12 cellular contexts compared by ENCODE assay signal in the genomic region with DNA sequence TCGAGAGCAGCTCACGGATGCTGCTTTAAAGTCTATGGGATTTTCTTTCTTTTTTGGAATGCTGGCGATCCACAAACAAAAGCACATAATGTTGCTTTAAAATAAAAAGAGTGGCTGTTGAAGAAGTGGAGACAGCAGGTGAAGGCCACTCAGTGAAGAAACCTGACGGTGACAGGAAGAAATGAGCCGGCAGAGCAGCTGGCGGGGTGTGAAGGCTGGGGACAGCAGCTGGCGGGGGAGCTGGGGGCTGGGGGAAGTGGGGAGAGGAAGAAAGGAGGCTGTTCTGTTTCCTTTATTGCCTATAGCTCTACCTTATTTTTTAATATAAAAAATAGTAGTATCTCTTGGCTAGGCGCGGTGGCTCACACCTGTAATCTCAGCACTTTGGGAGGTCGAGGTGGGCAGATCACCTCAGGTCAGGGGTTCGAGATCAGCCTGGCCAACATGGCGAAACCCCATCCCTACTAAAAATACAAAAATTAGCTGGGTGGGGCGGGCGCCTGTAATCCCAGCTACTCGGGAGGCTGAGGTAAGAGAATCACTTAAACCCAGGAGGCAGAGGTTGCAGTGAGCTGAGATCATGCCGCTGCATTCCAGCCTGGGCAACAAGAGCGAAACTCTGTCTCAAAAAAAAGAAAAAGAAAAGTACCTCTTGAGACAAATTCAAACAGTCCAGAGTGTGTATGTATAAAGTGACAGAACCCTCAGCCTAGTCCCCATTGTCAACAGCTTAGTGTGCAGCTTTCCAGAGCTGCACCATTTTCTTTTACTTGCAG. TPM values are rescaled to one million over a fixed set of nuclear protein-coding genes. Genes with fewer than 3 reads are reported as not detected.
DNase-seq lines count a peak whose midpoint lies in the region; ATAC-seq and TF ChIP-seq lines count a peak whose summit lies in the region.
"Had no signal": no experiment of that assay in that cellular context is flagged by ENCODE, and none has a peak within 500 bp of the region (broad histone marks: within the 10 kb centered on the region; RNA-seq: fewer than 3 reads in every experiment).

No MANE protein-coding gene starts in this region.

- H3K27me3 Mint-ChIP-seq in activated T-helper 1 cell treated with anti-CD3 and anti-CD28 coated beads, Interleukin-12 subunit alpha, Interleukin-12 subunit beta, Interleukin-2, Interleukin-4 antibody, amounts not matched to agents 30 ng/mL and 10 ng/mL and 1 ng/mL, durations not matched to agents 14 hours and 24 hours and 36 hours (ENCODE audit: insufficient read depth) = no peaks in the 10 kb centered on the region
- no peaks in the 10 kb centered on the region for H3K27me3 Mint-ChIP-seq in natural killer cell (ENCODE audit: low read depth in 2 of 2)

- peaks cover 6% of the 10 kb centered on the region for H3K36me3 Mint-ChIP-seq in activated T-helper 1 cell treated with anti-CD3 and anti-CD28 coated beads, Interleukin-12 subunit alpha, Interleukin-12 subunit beta, Interleukin-2, Interleukin-4 antibody, amounts not matched to agents 30 ng/mL and 10 ng/mL and 1 ng/mL, durations not matched to agents 14 hours and 24 hours and 36 hours (ENCODE audit: low read depth)
- no peaks in the 10 kb centered on the region for H3K36me3 Mint-ChIP-seq in natural killer cell

- no peak for TF ChIP-seq CTCF in DND-41 (IDR thresholded peaks at IDR 0.05; ENCODE audit: borderline replicate concordance, extremely low read depth, low read length, poor library complexity, severe bottlenecking)
- TF ChIP-seq CTCF in natural killer cell (IDR thresholded peaks at IDR 0.05) = no peak

- H3K4me3 Mint-ChIP-seq in activated T-helper 1 cell treated with anti-CD3 and anti-CD28 coated beads, Interleukin-12 subunit alpha, Interleukin-12 subunit beta, Interleukin-2, Interleukin-4 antibody, amounts not matched to agents 30 ng/mL and 10 ng/mL and 1 ng/mL, durations not matched to agents 14 hours and 24 hours and 36 hours = peak overlapping the region; percentile 44
- peak overlapping the region; percentile 89 for H3K4me3 Mint-ChIP-seq in natural killer cell

- H3K9me3 Mint-ChIP-seq in activated T-helper 1 cell treated with anti-CD3 and anti-CD28 coated beads, Interleukin-12 subunit alpha, Interleukin-12 subunit beta, Interleukin-2, Interleukin-4 antibody, amounts not matched to agents 30 ng/mL and 10 ng/mL and 1 ng/mL, durations not matched to agents 14 hours and 24 hours and 36 hours = no peaks in the 10 kb centered on the region
- H3K9me3 Mint-ChIP-seq in natural killer cell = no peaks in the 10 kb centered on the region

- peak overlapping the region; percentile 83 for H3K27ac Mint-ChIP-seq in activated T-helper 1 cell treated with anti-CD3 and anti-CD28 coated beads, Interleukin-12 subunit alpha, Interleukin-12 subunit beta, Interleukin-2, Interleukin-4 antibody, amounts not matched to agents 30 ng/mL and 10 ng/mL and 1 ng/mL, durations not matched to agents 14 hours and 24 hours and 36 hours
- H3K27ac Mint-ChIP-seq in natural killer cell = peak overlapping the region; percentile 89 to 91

- peak overlapping the region; percentile 96 for H3K27ac ChIP-seq in DND-41 (ENCODE audit: low read length)
- H3K27ac ChIP-seq: thoracic aorta had no signal

- DNase-seq in DND-41 (peak; percentile 91), NCI-H524 (lab: John Stamatoyannopoulos, UW) (peak; percentile 64 to 80), natural killer cell (no peak), G401 (ENCODE audit: low spot score) (no peak), cerebellum (ENCODE audit: low spot score) (no peak)
- no peak for DNase-seq in activated T-helper 1 cell treated with anti-CD3 and anti-CD28 coated beads, Interleukin-12 subunit alpha, Interleukin-12 subunit beta, Interleukin-2, Interleukin-4 antibody, amounts not matched to agents 30 ng/mL and 10 ng/mL and 1 ng/mL, durations not matched to agents 14 hours and 24 hours and 36 hours (ENCODE audit: low spot score)
- DNase-seq: Caco-2, right cardiac atrium had no signal

- H3K9ac ChIP-seq in DND-41 (ENCODE audit: low read depth, low read length) = peak overlapping the region; percentile 62

- in situ Hi-C loops in G401 (cut with HindIII; ENCODE audit: low sequenced_read_pairs) = no loop called here

- peaks cover 76% of the 10 kb centered on the region for H3K79me2 ChIP-seq in DND-41 (ENCODE audit: insufficient read depth, low read length)

- peak; percentile 39 for ATAC-seq in DND-41 (ENCODE audit: insufficient read depth, low read depth)
- peak; percentile 87 to 89 (median 88) for ATAC-seq in natural killer cell
- ATAC-seq in GM21515 (IDR thresholded peaks at IDR 0.05; ENCODE audit: unreplicated experiment) = no peak
- no peak for ATAC-seq in GM21526 (IDR thresholded peaks at IDR 0.05; ENCODE audit: low FRiP score, unreplicated experiment)
- ATAC-seq: Panc1 had no signal

- peak overlapping the region in 1 of 2 experiments; percentile 10; a peak in 1 of 4 replicates for H3K4me3 ChIP-seq in DND-41 (ENCODE audit: low read depth in 1 of 2, low read length in 2 of 2)
- H3K4me3 ChIP-seq: thoracic aorta had no signal

- H4K20me1 ChIP-seq in DND-41 (ENCODE audit: insufficient read depth, low read length) = no peaks in the 10 kb centered on the region

- peaks cover 10% of the 10 kb centered on the region; the same call in 1 of the 2 replicates for H3K36me3 ChIP-seq in DND-41 (ENCODE audit: insufficient read depth, low read length)

- H3K4me1 Mint-ChIP-seq in activated T-helper 1 cell treated with anti-CD3 and anti-CD28 coated beads, Interleukin-12 subunit alpha, Interleukin-12 subunit beta, Interleukin-2, Interleukin-4 antibody, amounts not matched to agents 30 ng/mL and 10 ng/mL and 1 ng/mL, durations not matched to agents 14 hours and 24 hours and 36 hours (ENCODE audit: low read depth) = peaks cover 56% of the 10 kb centered on the region
- H3K4me1 Mint-ChIP-seq in natural killer cell = peaks cover 61 to 64% of the 10 kb centered on the region in 2 donors

- intact Hi-C loops in activated T-helper 1 cell treated with anti-CD3 and anti-CD28 coated beads, Interleukin-12 subunit alpha, Interleukin-12 subunit beta, Interleukin-2, Interleukin-4 antibody, amounts not matched to agents 30 ng/mL and 10 ng/mL and 1 ng/mL, durations not matched to agents 14 hours and 24 hours and 36 hours (cut with micrococcal nuclease) = no loop called here
- intact Hi-C loops in natural killer cell (cut with micrococcal nuclease) = no loop called here

- no peaks in the 10 kb centered on the region for H3K27me3 ChIP-seq in DND-41 (ENCODE audit: insufficient read depth, low read length, poor library complexity)

- peak overlapping the region; percentile 51 for H3K4me2 ChIP-seq in DND-41 (ENCODE audit: insufficient read depth, low read length)

- H2AFZ ChIP-seq in DND-41 (ENCODE audit: low read depth, low read length) = no peak overlapping the region

- peaks cover 2% of the 10 kb centered on the region for H3K9me3 ChIP-seq in DND-41 (ENCODE audit: insufficient read depth, low read length, severe bottlenecking)
- H3K9me3 ChIP-seq: Caco-2, thoracic aorta had no signal

- peaks cover 74% of the 10 kb centered on the region for H3K4me1 ChIP-seq in DND-41 (ENCODE audit: insufficient read depth, low read length)

RNA-seq across cellular contexts. Expression of gene TAF8, which starts 42.4 kb away (rescaled TPM):
- total RNA-seq in activated T-helper 1 cell treated with anti-CD3 and anti-CD28 coated beads, Interleukin-12 subunit alpha, Interleukin-12 subunit beta, Interleukin-2, Interleukin-4 antibody, amounts not matched to agents 30 ng/mL and 10 ng/mL and 1 ng/mL, durations not matched to agents 14 hours and 24 hours and 36 hours = 36.7 and 38.3 TPM in 2 replicates
- total RNA-seq in natural killer cell = 10 to 100 TPM; 38.4 to 54.2 (median 47.5) TPM
- 27.5 and 28.2 TPM in 2 replicates for total RNA-seq in G401 (2014; rRNA removed; shearing (Covaris generic))
- total RNA-seq in cerebellum = 14.9 TPM

Comparison
In these comparisons a context has a peak if more than half of its experiments do, and no peak if none do; other contexts are left out.
1. ATAC-seq: peak in DND-41 (single experiment) and natural killer cell (3 of 3); none in GM21515 (single experiment) and GM21526 (single experiment).
2. DNase-seq: peak in DND-41 (single experiment) and NCI-H524 (2 of 2); none in activated T-helper 1 cell treated with anti-CD3 and anti-CD28 coated beads, Interleukin-12 subunit alpha, Interleukin-12 subunit beta, Interleukin-2, Interleukin-4 antibody, amounts not matched to agents 30 ng/mL and 10 ng/mL and 1 ng/mL, durations not matched to agents 14 hours and 24 hours and 36 hours (single experiment), natural killer cell (single experiment), G401 (single experiment) and cerebellum (single experiment).